ENCODE assay signal across 9 cellular contexts in the genomic region with DNA sequence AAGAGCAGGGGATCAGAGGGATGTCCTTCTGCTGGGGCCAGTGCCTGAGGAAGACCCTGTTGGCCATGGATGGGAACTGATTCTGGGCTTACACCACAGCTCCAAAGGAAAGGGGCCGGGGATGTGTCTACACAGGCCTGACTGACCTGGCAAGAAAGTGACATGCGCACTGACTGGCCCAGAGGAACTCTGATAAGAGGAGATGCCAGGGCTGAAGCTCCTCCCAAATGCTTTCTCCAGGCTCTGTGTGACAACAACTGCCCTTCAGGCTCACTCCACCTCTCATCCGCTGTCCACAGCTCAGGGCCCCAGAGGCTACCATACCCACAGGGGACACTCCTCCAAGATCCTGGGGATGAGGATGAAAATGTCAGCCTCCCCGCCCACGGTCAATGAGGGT.
DNase-seq lines count a peak whose midpoint lies in the region; ATAC-seq and TF ChIP-seq lines count a peak whose summit lies in the region.
"Had no signal": no experiment of that assay in that cellular context is flagged by ENCODE, and none has a peak within 500 bp of the region (broad histone marks: within the 10 kb centered on the region; RNA-seq: fewer than 3 reads in every experiment).

No MANE protein-coding gene starts in this region.

- 69 to 74% (median 72%) methylated on average over 5 of the region's 5 CpGs for WGBS in psoas muscle, 3 donors

- H3K27me3 ChIP-seq in psoas muscle (ENCODE audit: insufficient read depth in 3 of 3, low read length in 2 of 3) = no peaks in the 10 kb centered on the region

- peaks cover 68% of the 10 kb centered on the region for H3K4me1 Mint-ChIP-seq in activated T-helper 1 cell treated with anti-CD3 and anti-CD28 coated beads, Interleukin-12 subunit alpha, Interleukin-12 subunit beta, Interleukin-2, Interleukin-4 antibody, amounts not matched to agents 30 ng/mL and 10 ng/mL and 1 ng/mL, durations not matched to agents 14 hours and 24 hours and 36 hours (ENCODE audit: low read depth)

- in situ Hi-C loops in G401 (cut with HindIII; ENCODE audit: low sequenced_read_pairs) = no loop called here

- H3K36me3 ChIP-seq in psoas muscle (ENCODE audit: insufficient read depth in 1 of 2, low read depth in 1 of 2) = no peaks in the 10 kb centered on the region

- no peak for DNase-seq in activated T-helper 1 cell treated with anti-CD3 and anti-CD28 coated beads, Interleukin-12 subunit alpha, Interleukin-12 subunit beta, Interleukin-2, Interleukin-4 antibody, amounts not matched to agents 30 ng/mL and 10 ng/mL and 1 ng/mL, durations not matched to agents 14 hours and 24 hours and 36 hours (ENCODE audit: low spot score)
- DNase-seq in psoas muscle = peak in 1 of 2 donors; percentile 27
- no peak for DNase-seq in DMS53 (lab: John Stamatoyannopoulos, UW)
- no peak for DNase-seq in G401 (ENCODE audit: low spot score)
- DNase-seq in 8988T = no peak

- H3K9me3 Mint-ChIP-seq in activated T-helper 1 cell treated with anti-CD3 and anti-CD28 coated beads, Interleukin-12 subunit alpha, Interleukin-12 subunit beta, Interleukin-2, Interleukin-4 antibody, amounts not matched to agents 30 ng/mL and 10 ng/mL and 1 ng/mL, durations not matched to agents 14 hours and 24 hours and 36 hours = no peaks in the 10 kb centered on the region

- TF ChIP-seq CTCF in psoas muscle (IDR thresholded peaks at IDR 0.05) = no peak

- no peaks in the 10 kb centered on the region for H3K27me3 Mint-ChIP-seq in activated T-helper 1 cell treated with anti-CD3 and anti-CD28 coated beads, Interleukin-12 subunit alpha, Interleukin-12 subunit beta, Interleukin-2, Interleukin-4 antibody, amounts not matched to agents 30 ng/mL and 10 ng/mL and 1 ng/mL, durations not matched to agents 14 hours and 24 hours and 36 hours (ENCODE audit: insufficient read depth)

- intact Hi-C loops in activated T-helper 1 cell treated with anti-CD3 and anti-CD28 coated beads, Interleukin-12 subunit alpha, Interleukin-12 subunit beta, Interleukin-2, Interleukin-4 antibody, amounts not matched to agents 30 ng/mL and 10 ng/mL and 1 ng/mL, durations not matched to agents 14 hours and 24 hours and 36 hours (cut with micrococcal nuclease) = loop anchor here (1.0 kb wide), 1 partner anchor 29 kb away; no protein-coding TSS in a partner anchor
- intact Hi-C loops in psoas muscle (cut with DNase I) = no loop called here

- H3K27ac Mint-ChIP-seq in activated T-helper 1 cell treated with anti-CD3 and anti-CD28 coated beads, Interleukin-12 subunit alpha, Interleukin-12 subunit beta, Interleukin-2, Interleukin-4 antibody, amounts not matched to agents 30 ng/mL and 10 ng/mL and 1 ng/mL, durations not matched to agents 14 hours and 24 hours and 36 hours = peak overlapping the region; percentile 78

- peak overlapping the region; percentile 61 for H3K27ac ChIP-seq in psoas muscle
- H3K27ac ChIP-seq: HL-60 had no signal

- ATAC-seq in GM19372 (IDR thresholded peaks at IDR 0.05; ENCODE audit: low read depth, unreplicated experiment) (peak; percentile 20), HG02943 (IDR thresholded peaks at IDR 0.05; ENCODE audit: low read depth, unreplicated experiment) (peak; percentile 22), psoas muscle (peak; percentile 65 to 74 (median 67)), GM21381 (IDR thresholded peaks at IDR 0.05; ENCODE audit: unreplicated experiment) (no peak)

- peak overlapping the region; percentile 16 for H3K4me3 Mint-ChIP-seq in activated T-helper 1 cell treated with anti-CD3 and anti-CD28 coated beads, Interleukin-12 subunit alpha, Interleukin-12 subunit beta, Interleukin-2, Interleukin-4 antibody, amounts not matched to agents 30 ng/mL and 10 ng/mL and 1 ng/mL, durations not matched to agents 14 hours and 24 hours and 36 hours

- H3K36me3 Mint-ChIP-seq in activated T-helper 1 cell treated with anti-CD3 and anti-CD28 coated beads, Interleukin-12 subunit alpha, Interleukin-12 subunit beta, Interleukin-2, Interleukin-4 antibody, amounts not matched to agents 30 ng/mL and 10 ng/mL and 1 ng/mL, durations not matched to agents 14 hours and 24 hours and 36 hours (ENCODE audit: low read depth) = no peaks in the 10 kb centered on the region

- H3K9me3 ChIP-seq in psoas muscle = no peaks in the 10 kb centered on the region

- H3K4me3 ChIP-seq in psoas muscle = no peak overlapping the region

- H3K4me1 ChIP-seq in psoas muscle = peaks cover 15% of the 10 kb centered on the region
